Comparison of ENCODE assay signal across 14 cellular contexts in the genomic region with DNA sequence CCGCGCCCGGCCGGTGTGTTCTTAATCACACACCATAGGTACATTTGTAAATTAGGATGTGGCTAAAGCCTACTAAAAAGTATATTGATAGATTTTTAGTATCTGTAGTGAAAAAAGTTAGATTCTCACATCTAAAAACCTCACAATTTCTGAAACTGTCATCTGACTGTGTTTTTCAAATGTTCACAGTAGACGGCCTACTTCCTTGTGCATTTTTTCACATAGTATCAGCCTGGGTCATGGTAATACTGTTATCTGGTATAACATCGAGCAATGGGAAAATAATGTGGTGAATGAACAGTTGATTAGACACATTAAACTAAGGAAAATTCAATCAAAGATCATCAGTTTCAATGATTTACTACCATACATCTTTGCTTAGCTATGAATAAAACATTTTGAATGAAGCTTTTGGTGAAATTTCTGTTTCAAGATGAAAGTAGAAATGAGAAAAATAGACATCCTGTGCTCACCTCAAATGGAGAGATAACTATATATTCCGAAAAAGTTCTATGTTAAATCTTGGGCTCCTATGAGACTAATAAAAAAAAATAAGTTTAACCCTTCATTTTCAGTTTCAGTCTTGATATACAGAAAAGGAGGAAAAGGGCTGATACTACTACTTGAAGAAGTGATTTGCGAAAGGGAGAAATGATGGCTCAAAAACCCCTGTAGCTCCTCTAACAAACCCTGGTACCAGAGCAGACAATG.
"Had no signal": no experiment of that assay in that cellular context is flagged by ENCODE, and none has a peak within 500 bp of the region (broad histone marks: within the 10 kb centered on the region; RNA-seq: fewer than 3 reads in every experiment).

No MANE protein-coding gene starts in this region.

- H3K27ac ChIP-seq: cardiac muscle cell, colonic mucosa, foreskin keratinocyte, neutrophil, stomach had no signal

- H3K27ac Mint-ChIP-seq: activated CD4-positive, alpha-beta T cell treated with anti-CD3 and anti-CD28 coated beads, Interleukin-2, amount 10 ng/mL, durations not matched to agents 24 days and 14 days; activated naive CD4-positive, alpha-beta T cell treated with anti-CD3 and anti-CD28 coated beads for 36 hours; activated T-helper 17 cell treated with anti-CD3 and anti-CD28 coated beads, Interleukin-2, amount 50 U/mL, for 72 hours had no signal

- H3K4me3 ChIP-seq: cardiac muscle cell, colonic mucosa, stomach had no signal

- H3K27me3 Mint-ChIP-seq: activated CD4-positive, alpha-beta T cell treated with anti-CD3 and anti-CD28 coated beads, Interleukin-2, amount 10 ng/mL, durations not matched to agents 24 days and 14 days; activated T-helper 17 cell treated with anti-CD3 and anti-CD28 coated beads, Interleukin-2, amount 50 U/mL, for 72 hours; naive thymus-derived CD4-positive, alpha-beta T cell had no signal

- H3K9me3 ChIP-seq: colonic mucosa, neutrophil, stomach had no signal

- H3K4me1 ChIP-seq: colonic mucosa had no signal

- DNase-seq: activated CD4-positive, alpha-beta T cell treated with anti-CD3 and anti-CD28 coated beads, Interleukin-2, amount 10 ng/mL, durations not matched to agents 24 days and 14 days; activated naive CD4-positive, alpha-beta T cell treated with anti-CD3 and anti-CD28 coated beads for 36 hours; colonic mucosa; foreskin keratinocyte; head of caudate nucleus; mammary epithelial cell; naive thymus-derived CD4-positive, alpha-beta T cell; stimulated activated CD4-positive, alpha-beta T cell treated with anti-CD3 and anti-CD28 coated beads, Interleukin-15, amount 100 ng/mL, for 24 hours; stimulated activated CD4-positive, alpha-beta T cell treated with anti-CD3 and anti-CD28 coated beads, Interleukin-4, amount 100 ng/mL, for 24 hours; stomach had no signal

- H3K27me3 ChIP-seq: cardiac muscle cell, colonic mucosa, foreskin keratinocyte, neutrophil, stomach had no signal

- H3K4me1 Mint-ChIP-seq: activated T-helper 17 cell treated with anti-CD3 and anti-CD28 coated beads, Interleukin-2, amount 50 U/mL, for 72 hours had no signal

- H3K4me3 Mint-ChIP-seq: activated CD4-positive, alpha-beta T cell treated with anti-CD3 and anti-CD28 coated beads, Interleukin-2, amount 10 ng/mL, durations not matched to agents 24 days and 14 days; activated naive CD4-positive, alpha-beta T cell treated with anti-CD3 and anti-CD28 coated beads for 36 hours; activated T-helper 17 cell treated with anti-CD3 and anti-CD28 coated beads, Interleukin-2, amount 50 U/mL, for 72 hours; naive thymus-derived CD4-positive, alpha-beta T cell had no signal

- H3K36me3 ChIP-seq: cardiac muscle cell, colonic mucosa, neutrophil, stomach had no signal

- ATAC-seq: activated T-helper 17 cell treated with anti-CD3 and anti-CD28 coated beads, Interleukin-2, amount 50 U/mL, for 72 hours; foreskin keratinocyte; left lobe of liver; naive thymus-derived CD4-positive, alpha-beta T cell had no signal
